Comparison of ENCODE assay signal across 8 cellular contexts in genomic region chr12:101877816-101878811, GRCh38. TPM values are rescaled to one million over a fixed set of nuclear protein-coding genes. Genes with fewer than 3 reads are reported as not detected.
A peak's percentile ranks its signal among the peaks of the same experiment; 100 is the strongest.
DNase-seq lines count a peak whose midpoint lies in the region; ATAC-seq and TF ChIP-seq lines count a peak whose summit lies in the region.

No MANE protein-coding gene starts in this region.

- no peaks in the 10 kb centered on the region for H3K36me3 Mint-ChIP-seq in progenitor cell of endocrine pancreas (ENCODE audit: insufficient read depth)

- peak overlapping the region; percentile 85 for H3K4me3 ChIP-seq in HUES6 (ENCODE audit: low read depth, low read length)

- no peaks in the 10 kb centered on the region for H3K36me3 ChIP-seq in HUES6 (ENCODE audit: control insufficient read depth, insufficient read depth, low read length)

- 0 out of 2 replicates have a peak, but pooled peaks cover 5% of the 10 kb centered on the region for H3K4me1 ChIP-seq in HUES6 (ENCODE audit: control insufficient read depth, insufficient read depth, low read length)

- DNase-seq in Daoy (ENCODE audit: low read depth) (peak; percentile 54), activated T-cell treated with anti-CD3 and anti-CD28 coated beads for 4 hours (peak; percentile 5), Right ventricle myocardium superior (no peak), progenitor cell of endocrine pancreas (ENCODE audit: low spot score, unreplicated experiment) (peak; percentile 13), NCI-H510A treated with DMSO at 0.1 percent for 48 hours (lab: John Stamatoyannopoulos, UW) (no peak)
- no peak for DNase-seq in activated CD8-positive, alpha-beta memory T cell treated with anti-CD3 and anti-CD28 coated beads, Interleukin-2, amount 50 U/mL, for 48 hours

- ATAC-seq in GM21390 (IDR thresholded peaks at IDR 0.05; ENCODE audit: unreplicated experiment) (peak; percentile 22), Right ventricle myocardium superior (ENCODE audit: poor library complexity) (peak; percentile 9)

- peak overlapping the region; percentile 94 for H3K9ac ChIP-seq in HUES6 (ENCODE audit: low read length)

- H3K9me3 ChIP-seq in HUES6 (ENCODE audit: control insufficient read depth, insufficient read depth, low read depth, low read length): no peaks in the 10 kb centered on the region

- intact Hi-C loops in Right ventricle myocardium superior (cut with DNase I): no loop called here

- H3K4me1 Mint-ChIP-seq in progenitor cell of endocrine pancreas (ENCODE audit: low read depth): peaks cover 5% of the 10 kb centered on the region

- peaks cover 12% of the 10 kb centered on the region for H3K27me3 ChIP-seq in HUES6 (ENCODE audit: control insufficient read depth, insufficient read depth, low read length)

- peaks cover 26% of the 10 kb centered on the region for H3K27me3 Mint-ChIP-seq in progenitor cell of endocrine pancreas

- 0 out of 2 replicates have a peak overlapping the region, but pooled peaks have one; percentile 65 for H3K27ac ChIP-seq in HUES6 (ENCODE audit: low read depth, low read length)

- no peak for TF ChIP-seq CTCF in progenitor cell of endocrine pancreas (IDR thresholded peaks at IDR 0.05; ENCODE audit: unreplicated experiment)

- H3K9me3 Mint-ChIP-seq in progenitor cell of endocrine pancreas (ENCODE audit: low read depth): no peaks in the 10 kb centered on the region

- peak overlapping the region; percentile 91 for H3K27ac Mint-ChIP-seq in progenitor cell of endocrine pancreas

- peak overlapping the region; percentile 81 for H3K4me3 Mint-ChIP-seq in progenitor cell of endocrine pancreas (ENCODE audit: low read depth)

RNA-seq across cellular contexts. Expression of gene DRAM1, which starts 0.7 kb away (rescaled TPM):
- 2.9 and 4.3 TPM in 2 replicates for total RNA-seq in Daoy (2014; rRNA removed; shearing (Covaris generic))
- total RNA-seq in Right ventricle myocardium superior (5.0 TPM), progenitor cell of endocrine pancreas (3.8 and 6.5 TPM in 2 replicates)

RNA-seq across cellular contexts. Expression of gene GNPTAB, which starts 47.4 kb away (rescaled TPM):
- 20.7 and 21.1 TPM in 2 replicates for total RNA-seq in Daoy (2014; rRNA removed; shearing (Covaris generic))
- total RNA-seq in Right ventricle myocardium superior: 52.9 TPM
- 22.9 and 23.2 TPM in 2 replicates for total RNA-seq in progenitor cell of endocrine pancreas

Comparison
In these comparisons a context has a peak if more than half of its experiments do, and no peak if none do; other contexts are left out.
1. DNase-seq: peak in Daoy (single experiment), activated T-cell treated with anti-CD3 and anti-CD28 coated beads for 4 hours (single experiment) and progenitor cell of endocrine pancreas (single experiment); none in Right ventricle myocardium superior (single experiment), NCI-H510A treated with DMSO at 0.1 percent for 48 hours (single experiment) and activated CD8-positive, alpha-beta memory T cell treated with anti-CD3 and anti-CD28 coated beads, Interleukin-2, amount 50 U/mL, for 48 hours (single experiment).